In genomic region chr2:144686518-144687215, GRCh38 we compare ENCODE assay signal across 20 cellular contexts.
DNase-seq lines count a peak whose midpoint lies in the region; ATAC-seq, FAIRE-seq and TF ChIP-seq lines count a peak whose summit lies in the region.
"Had no signal": no experiment of that assay in that cellular context is flagged by ENCODE, and none has a peak within 500 bp of the region (broad histone marks: within the 10 kb centered on the region; RNA-seq: fewer than 3 reads in every experiment).

No MANE protein-coding gene starts in this region.

- H3K9me3 Mint-ChIP-seq in natural killer cell treated with Interleukin-12 subunit alpha and Interleukin-12 subunit beta and Interleukin-15 and Interleukin-18, amount 100 ng/mL, for 72 hours = no peaks in the 10 kb centered on the region
- H3K9me3 Mint-ChIP-seq: immature natural killer cell; naive thymus-derived CD8-positive, alpha-beta T cell had no signal

- no peak overlapping the region for H3K4me3 Mint-ChIP-seq in natural killer cell treated with Interleukin-12 subunit alpha and Interleukin-12 subunit beta and Interleukin-15 and Interleukin-18, amount 100 ng/mL, for 72 hours
- H3K4me3 Mint-ChIP-seq: activated CD4-positive, alpha-beta T cell treated with anti-CD3 and anti-CD28 coated beads for 36 hours; immature natural killer cell; naive thymus-derived CD8-positive, alpha-beta T cell had no signal

- BruUV-seq in HepG2 (replicated peaks; lab: Mats Ljungman, UMichigan) = no TSS peak

- TF ChIP-seq RAD21 in HepG2 (CRISPR knock-in tag; IDR thresholded peaks at IDR 0.05) = no peak

- FAIRE-seq in HepG2 (lab: Jason Lieb, UNC) (no peak), HTR-8/SVneo (lab: Jason Lieb, UNC) (no peak)

- no peak overlapping the region for H2AFZ ChIP-seq in HepG2 (ENCODE audit: low read length)

- H3K36me3 ChIP-seq in right lobe of liver = no peaks in the 10 kb centered on the region
- no peaks in the 10 kb centered on the region for H3K36me3 ChIP-seq in HepG2 (replicated peaks in 1 of 2; ENCODE audit: control insufficient read depth in 1 of 2, insufficient read depth in 2 of 2, low read length in 2 of 2)
- no peaks in the 10 kb centered on the region for H3K36me3 ChIP-seq in lower lobe of right lung
- H3K36me3 ChIP-seq: SJSA1, thoracic aorta had no signal

- no peak overlapping the region for H3K4me2 ChIP-seq in HepG2 (ENCODE audit: low read depth, low read length)

- no peak overlapping the region for H3K9ac ChIP-seq in HepG2 (ENCODE audit: insufficient read depth, low read depth, low read length)

- DNase-seq in right lobe of liver (no peak), HepG2 (ENCODE audit: low spot score) (no peak), SKM-1 treated with dmso at 0.1 percent for 144 hours (lab: John Stamatoyannopoulos, UW; ENCODE audit: unreplicated experiment) (peak; percentile 95), lower lobe of right lung (no peak), HuH-7 (ENCODE audit: low spot score) (no peak), HTR-8/SVneo (ENCODE audit: insufficient read length, low spot score) (no peak), NK-92 (lab: John Stamatoyannopoulos, UW; ENCODE audit: unreplicated experiment) (no peak)
- no peak for DNase-seq in natural killer cell treated with Interleukin-12 subunit alpha and Interleukin-12 subunit beta and Interleukin-15 and Interleukin-18, amount 100 ng/mL, for 72 hours (ENCODE audit: low spot score)
- DNase-seq: activated CD4-positive, alpha-beta T cell treated with anti-CD3 and anti-CD28 coated beads for 36 hours; activated gamma-delta T cell; DMS153; head of caudate nucleus; immature natural killer cell; naive thymus-derived CD8-positive, alpha-beta T cell; NCI-H1436; posterior cingulate gyrus; T1000 had no signal

- ATAC-seq in right lobe of liver = peak; percentile 41 to 76 (median 54)
- ATAC-seq in HepG2 = no peak
- ATAC-seq in lower lobe of right lung = peak; percentile 69 to 81
- no peak for ATAC-seq in natural killer cell treated with Interleukin-12 subunit alpha and Interleukin-12 subunit beta and Interleukin-15 and Interleukin-18, amount 100 ng/mL, for 72 hours
- ATAC-seq: activated CD4-positive, alpha-beta T cell treated with anti-CD3 and anti-CD28 coated beads for 36 hours; naive thymus-derived CD8-positive, alpha-beta T cell had no signal

- no peak overlapping the region for H3K27ac Mint-ChIP-seq in natural killer cell treated with Interleukin-12 subunit alpha and Interleukin-12 subunit beta and Interleukin-15 and Interleukin-18, amount 100 ng/mL, for 72 hours
- H3K27ac Mint-ChIP-seq: activated CD4-positive, alpha-beta T cell treated with anti-CD3 and anti-CD28 coated beads for 36 hours; naive thymus-derived CD8-positive, alpha-beta T cell had no signal

- POLR2A ChIA-PET in HepG2 (lab: Yijun Ruan, JAX) = no interaction called here

- H3K36me3 Mint-ChIP-seq in natural killer cell treated with Interleukin-12 subunit alpha and Interleukin-12 subunit beta and Interleukin-15 and Interleukin-18, amount 100 ng/mL, for 72 hours = no peaks in the 10 kb centered on the region
- H3K36me3 Mint-ChIP-seq: naive thymus-derived CD8-positive, alpha-beta T cell had no signal

- CTCF ChIA-PET in HepG2 (lab: Yijun Ruan, JAX; ENCODE audit: low intra/inter-chr PET ratio, low total read pairs) = no interaction called here

- no peaks in the 10 kb centered on the region for H4K20me1 ChIP-seq in HepG2 (ENCODE audit: insufficient read depth, low read length)

- in situ Hi-C loops in HepG2 (cut with HindIII; ENCODE audit: extremely low pct_ligation_motif_present, low pct_unique_long_range_greater_than_20kb) = no loop called here

- TF ChIP-seq POLR2A in right lobe of liver (IDR thresholded peaks at IDR 0.05) = no peak
- no peak for TF ChIP-seq POLR2A in HepG2 (IDR thresholded peaks at IDR 0.05; ENCODE audit: insufficient read depth in 1 of 2, low read depth in 2 of 2, low read length in 2 of 2)

- peaks cover 10 to 11% of the 10 kb centered on the region in 2 donors for H3K4me1 Mint-ChIP-seq in natural killer cell treated with Interleukin-12 subunit alpha and Interleukin-12 subunit beta and Interleukin-15 and Interleukin-18, amount 100 ng/mL, for 72 hours (ENCODE audit: low read depth in 2 of 2)
- H3K4me1 Mint-ChIP-seq: activated CD4-positive, alpha-beta T cell treated with anti-CD3 and anti-CD28 coated beads for 36 hours had no signal

- H3K4me1 ChIP-seq in right lobe of liver (no peaks in the 10 kb centered on the region), HepG2 (ENCODE audit: insufficient read depth, low read length) (no peaks in the 10 kb centered on the region), lower lobe of right lung (peaks cover 18% of the 10 kb centered on the region)
- H3K4me1 ChIP-seq: SJSA1 had no signal

- H3K27me3 ChIP-seq in right lobe of liver = no peaks in the 10 kb centered on the region
- H3K27me3 ChIP-seq in HepG2 (ENCODE audit: control insufficient read depth in 1 of 2, insufficient read depth in 2 of 2, low read length in 2 of 2) = no peaks in the 10 kb centered on the region
- no peaks in the 10 kb centered on the region for H3K27me3 ChIP-seq in lower lobe of right lung (ENCODE audit: low read depth)
- H3K27me3 ChIP-seq: SJSA1 had no signal

- H3K9me3 ChIP-seq in right lobe of liver (no peaks in the 10 kb centered on the region), HepG2 (ENCODE audit: low read length) (no peaks in the 10 kb centered on the region), lower lobe of right lung (no peaks in the 10 kb centered on the region)
- H3K9me3 ChIP-seq: SJSA1, thoracic aorta had no signal

- peaks cover 0 to 2% of the 10 kb centered on the region in 2 donors for H3K27me3 Mint-ChIP-seq in natural killer cell treated with Interleukin-12 subunit alpha and Interleukin-12 subunit beta and Interleukin-15 and Interleukin-18, amount 100 ng/mL, for 72 hours

- TF ChIP-seq CTCF in right lobe of liver (IDR thresholded peaks at IDR 0.05) (no peak), HepG2 (CRISPR knock-in tag; IDR thresholded peaks at IDR 0.05) (no peak), lower lobe of right lung (IDR thresholded peaks at IDR 0.05) (no peak)

- H3K4me3 ChIP-seq in right lobe of liver (no peak overlapping the region), HepG2 (replicated peaks in 1 of 3; ENCODE audit: insufficient read depth in 1 of 3, low read depth in 2 of 3, low read length in 3 of 3) (no peak overlapping the region), lower lobe of right lung (no peak overlapping the region)
- H3K4me3 ChIP-seq: SJSA1, thoracic aorta had no signal

- H3K79me2 ChIP-seq in HepG2 (ENCODE audit: insufficient read depth, low read length) = no peaks in the 10 kb centered on the region

- WGBS in right lobe of liver (ENCODE audit: insufficient coverage, low coverage, low lambda C conversion rate, missing lambda C conversion rate) = 44% methylated on average over 2 of the region's 2 CpGs
- WGBS in HepG2 (ENCODE audit: low lambda C conversion rate) = 6% methylated on average over 2 of the region's 2 CpGs

- TF ChIP-seq EP300 in HepG2 (IDR thresholded peaks at IDR 0.05; ENCODE audit: low read depth in 2 of 2, low read length in 2 of 2) (no peak), HepG2 (CRISPR knock-in tag; IDR thresholded peaks at IDR 0.05; ENCODE audit: borderline replicate concordance) (no peak)

- intact Hi-C loops in right lobe of liver (cut with DNase I) (no loop called here), HepG2 (cut with micrococcal nuclease; ENCODE audit: unreplicated experiment) (loop anchor here (5.0 kb wide), 1 partner anchor 481 kb away; no protein-coding TSS in a partner anchor), lower lobe of right lung (cut with DNase I) (no loop called here)

- H3K27ac ChIP-seq in right lobe of liver (no peak overlapping the region), HepG2 (ENCODE audit: extremely low read length, insufficient read depth, low read length) (no peak overlapping the region), lower lobe of right lung (peak overlapping the region; percentile 31)
- H3K27ac ChIP-seq: C4-2B, SJSA1, thoracic aorta had no signal

TF ChIP-seq in HepG2, 621 proteins besides CTCF, POLR2A, EP300 and RAD21:
- TF ChIP-seq SCMH1 (CRISPR knock-in tag; IDR thresholded peaks at IDR 0.05; ENCODE audit: borderline replicate concordance) = no peak

Comparison
In these comparisons a context has a peak if more than half of its experiments do, and no peak if none do; other contexts are left out.
1. ATAC-seq: peak in right lobe of liver (4 of 4) and lower lobe of right lung (2 of 2); none in HepG2 (single experiment) and natural killer cell treated with Interleukin-12 subunit alpha and Interleukin-12 subunit beta and Interleukin-15 and Interleukin-18, amount 100 ng/mL, for 72 hours (0 of 2).